1 cellular context compared by ENCODE assay signal in genomic region chr17:50501054-50501453, GRCh38.
TF ChIP-seq lines count a peak whose summit lies in the region.

No MANE protein-coding gene starts in this region.

TF ChIP-seq in GM23338, 12 proteins besides CTCF, POLR2A, EP300 and RAD21 (continued from another document):
- TF ChIP-seq REST (IDR thresholded peaks at IDR 0.05; ENCODE audit: unreplicated experiment), result no peak
- no peak for TF ChIP-seq STAT1 (IDR thresholded peaks at IDR 0.05; ENCODE audit: unreplicated experiment)
- no peak for TF ChIP-seq ZNF331 (CRISPR knock-in tag; IDR thresholded peaks at IDR 0.05; ENCODE audit: low read depth)
- TF ChIP-seq CREB1 (CRISPR knock-in tag; IDR thresholded peaks at IDR 0.05; ENCODE audit: low read depth), result no peak
- TF ChIP-seq POLR2AphosphoS5 (IDR thresholded peaks at IDR 0.05; ENCODE audit: low read depth), result no peak
TF ChIP-seq in GM23338: peak in this region for 0.
